13 cellular contexts compared by ENCODE assay signal in the genomic region with DNA sequence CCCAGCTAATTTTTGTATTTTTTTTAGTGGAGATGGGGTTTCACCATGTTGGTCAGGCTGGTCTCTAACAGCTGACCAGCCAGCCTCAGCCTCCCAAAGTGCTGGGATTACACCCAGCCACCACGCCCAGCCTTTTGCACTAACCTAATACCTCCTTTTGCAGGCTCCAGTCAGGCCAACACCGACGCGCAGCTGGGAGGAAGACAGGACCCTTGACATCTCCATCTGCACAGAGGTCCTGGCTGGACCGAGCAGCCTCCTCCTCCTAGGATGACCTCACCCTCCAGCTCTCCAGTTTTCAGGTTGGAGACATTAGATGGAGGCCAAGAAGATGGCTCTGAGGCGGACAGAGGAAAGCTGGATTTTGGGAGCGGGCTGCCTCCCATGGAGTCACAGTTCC. TPM values are rescaled to one million over a fixed set of nuclear protein-coding genes. Genes with fewer than 3 reads are reported as not detected.
DNase-seq lines count a peak whose midpoint lies in the region; ATAC-seq and TF ChIP-seq lines count a peak whose summit lies in the region.
"Had no signal": no experiment of that assay in that cellular context is flagged by ENCODE, and none has a peak within 500 bp of the region (broad histone marks: within the 10 kb centered on the region; RNA-seq: fewer than 3 reads in every experiment).

No MANE protein-coding gene starts in this region.

- H3K27me3 ChIP-seq in Peyer's patch (no peaks in the 10 kb centered on the region), esophagus muscularis mucosa (peaks cover 0 to 6% (median 0%) of the 10 kb centered on the region in 4 donors)
- H3K27me3 ChIP-seq: right atrium auricular region, SJSA1 had no signal

- H3K36me3 ChIP-seq in Peyer's patch, result no peaks in the 10 kb centered on the region
- H3K36me3 ChIP-seq in esophagus muscularis mucosa, result peaks cover 0 to 31% (median 6%) of the 10 kb centered on the region in 4 donors
- H3K36me3 ChIP-seq: right atrium auricular region, SJSA1 had no signal

- H3K27ac ChIP-seq in Peyer's patch (peak overlapping the region in 3 of 4 donors; percentile 79 to 89 (median 87)), esophagus muscularis mucosa (replicated peaks in 1 of 4) (peak overlapping the region; percentile 59 to 80 (median 78))

- H3K4me3 Mint-ChIP-seq in activated CD4-positive, alpha-beta T cell treated with anti-CD3 and anti-CD28 coated beads, Interleukin-2, amount 10 ng/mL, durations not matched to agents 24 days and 14 days, result peak overlapping the region; percentile 100
- H3K4me3 Mint-ChIP-seq in stimulated activated naive B cell treated with anti-CD40 and anti-IgM and Interleukin-4, amounts not matched to agents 10 μg/mL and 1 μg/mL and 100 μg/mL, for 72 hours, result peak overlapping the region; percentile 95 to 96
- H3K4me3 Mint-ChIP-seq: WTC11 had no signal

- DNase-seq in activated CD4-positive, alpha-beta T cell treated with anti-CD3 and anti-CD28 coated beads, Interleukin-2, amount 10 ng/mL, durations not matched to agents 24 days and 14 days, result no peak
- DNase-seq in activated CD4-positive, alpha-beta T cell treated with anti-CD3 and anti-CD28 coated beads, Interleukin-2, amount 50 U/mL, for 4 hours, result no peak
- DNase-seq in Peyer's patch, result no peak
- no peak for DNase-seq in esophagus muscularis mucosa (ENCODE audit: extremely low spot score)
- no peak for DNase-seq in stimulated activated naive B cell treated with anti-CD40 and anti-IgM and Interleukin-4, amounts not matched to agents 10 μg/mL and 1 μg/mL and 100 μg/mL, for 72 hours
- DNase-seq in NCI-H128 (lab: John Stamatoyannopoulos, UW; ENCODE audit: unreplicated experiment), result no peak
- DNase-seq: NCI-H2029 had no signal

- H3K4me3 ChIP-seq in Peyer's patch (no peak overlapping the region), esophagus muscularis mucosa (no peak overlapping the region)
- H3K4me3 ChIP-seq: right atrium auricular region, SJSA1 had no signal

- no peaks in the 10 kb centered on the region for H3K9me3 Mint-ChIP-seq in activated CD4-positive, alpha-beta T cell treated with anti-CD3 and anti-CD28 coated beads, Interleukin-2, amount 10 ng/mL, durations not matched to agents 24 days and 14 days
- no peaks in the 10 kb centered on the region for H3K9me3 Mint-ChIP-seq in stimulated activated naive B cell treated with anti-CD40 and anti-IgM and Interleukin-4, amounts not matched to agents 10 μg/mL and 1 μg/mL and 100 μg/mL, for 72 hours
- H3K9me3 Mint-ChIP-seq: WTC11 had no signal

- no peaks in the 10 kb centered on the region for H3K9me3 ChIP-seq in Peyer's patch
- H3K9me3 ChIP-seq in esophagus muscularis mucosa, result no peaks in the 10 kb centered on the region
- H3K9me3 ChIP-seq: right atrium auricular region, SJSA1 had no signal

- peak overlapping the region; percentile 100 for H3K27ac Mint-ChIP-seq in activated CD4-positive, alpha-beta T cell treated with anti-CD3 and anti-CD28 coated beads, Interleukin-2, amount 10 ng/mL, durations not matched to agents 24 days and 14 days
- H3K27ac Mint-ChIP-seq in stimulated activated naive B cell treated with anti-CD40 and anti-IgM and Interleukin-4, amounts not matched to agents 10 μg/mL and 1 μg/mL and 100 μg/mL, for 72 hours, result peak overlapping the region; percentile 99
- H3K27ac Mint-ChIP-seq: WTC11 had no signal

- H3K4me1 Mint-ChIP-seq in activated CD4-positive, alpha-beta T cell treated with anti-CD3 and anti-CD28 coated beads, Interleukin-2, amount 10 ng/mL, durations not matched to agents 24 days and 14 days, result peaks cover 46% of the 10 kb centered on the region
- peaks cover 31 to 54% of the 10 kb centered on the region in 2 donors for H3K4me1 Mint-ChIP-seq in stimulated activated naive B cell treated with anti-CD40 and anti-IgM and Interleukin-4, amounts not matched to agents 10 μg/mL and 1 μg/mL and 100 μg/mL, for 72 hours

- no peak for ATAC-seq in stimulated activated naive B cell treated with anti-CD40 and anti-IgM and Interleukin-4, amounts not matched to agents 10 μg/mL and 1 μg/mL and 100 μg/mL, for 72 hours (replicated peaks)
- ATAC-seq in GM18498 (IDR thresholded peaks at IDR 0.05; ENCODE audit: unreplicated experiment), result no peak
- no peak for ATAC-seq in HG03280 (IDR thresholded peaks at IDR 0.05; ENCODE audit: unreplicated experiment)
- ATAC-seq: WTC11 had no signal

- intact Hi-C loops in activated CD4-positive, alpha-beta T cell treated with anti-CD3 and anti-CD28 coated beads, Interleukin-2, amount 10 ng/mL, durations not matched to agents 24 days and 14 days (cut with micrococcal nuclease), result loop anchor here (10.0 kb wide), 2 partner anchors 53 to 203 kb away; partner anchors contain the start of genes NCOR1 and PIGL
- intact Hi-C loops in esophagus muscularis mucosa (cut with DNase I), result no loop called here

- H3K27me3 Mint-ChIP-seq in activated CD4-positive, alpha-beta T cell treated with anti-CD3 and anti-CD28 coated beads, Interleukin-2, amount 10 ng/mL, durations not matched to agents 24 days and 14 days, result no peaks in the 10 kb centered on the region
- no peaks in the 10 kb centered on the region for H3K27me3 Mint-ChIP-seq in stimulated activated naive B cell treated with anti-CD40 and anti-IgM and Interleukin-4, amounts not matched to agents 10 μg/mL and 1 μg/mL and 100 μg/mL, for 72 hours

- no peak for TF ChIP-seq EP300 in esophagus muscularis mucosa (IDR thresholded peaks at IDR 0.05)

- H3K36me3 Mint-ChIP-seq in activated CD4-positive, alpha-beta T cell treated with anti-CD3 and anti-CD28 coated beads, Interleukin-2, amount 10 ng/mL, durations not matched to agents 24 days and 14 days (ENCODE audit: low read depth), result peaks cover 32% of the 10 kb centered on the region
- H3K36me3 Mint-ChIP-seq in stimulated activated naive B cell treated with anti-CD40 and anti-IgM and Interleukin-4, amounts not matched to agents 10 μg/mL and 1 μg/mL and 100 μg/mL, for 72 hours, result peaks cover 40 to 60% of the 10 kb centered on the region in 2 donors
- H3K36me3 Mint-ChIP-seq: WTC11 had no signal

- no peak for TF ChIP-seq CTCF in Peyer's patch (IDR thresholded peaks at IDR 0.05)
- no peak for TF ChIP-seq CTCF in esophagus muscularis mucosa (IDR thresholded peaks at IDR 0.05)

- H3K4me1 ChIP-seq in Peyer's patch (peaks cover 0 to 41% (median 12%) of the 10 kb centered on the region in 4 donors), esophagus muscularis mucosa (peaks cover 13 to 50% (median 42%) of the 10 kb centered on the region in 4 donors)

- TF ChIP-seq POLR2A in Peyer's patch (IDR thresholded peaks at IDR 0.05) (no peak), esophagus muscularis mucosa (IDR thresholded peaks at IDR 0.05; ENCODE audit: low read depth) (no peak)

- 98% methylated on average over 5 of the region's 7 CpGs for WGBS in esophagus muscularis mucosa

RNA-seq across cellular contexts. Expression of gene TRPV2, which starts 2.0 kb away (rescaled TPM):
- total RNA-seq in activated CD4-positive, alpha-beta T cell treated with anti-CD3 and anti-CD28 coated beads, Interleukin-2, amount 10 ng/mL, durations not matched to agents 24 days and 14 days, result 29.6 and 38.7 TPM in 2 replicates
- 10 to 100 TPM in 2 of 4 donors, 1 to 10 TPM in 2; 3.9 to 19.0 (median 7.7) TPM for total RNA-seq in Peyer's patch
- total RNA-seq in esophagus muscularis mucosa, result 10 to 100 TPM; 11.3 to 19.1 (median 17.7) TPM
- total RNA-seq: A673 had no signal

RNA-seq across cellular contexts. Expression of gene UBB, which starts 36.5 kb away (rescaled TPM):
- 1,973 and 2,004 TPM in 2 replicates for total RNA-seq in activated CD4-positive, alpha-beta T cell treated with anti-CD3 and anti-CD28 coated beads, Interleukin-2, amount 10 ng/mL, durations not matched to agents 24 days and 14 days
- total RNA-seq in Peyer's patch, result 100 to 1,000 TPM; 574 to 927 (median 633) TPM
- 1,000 to 10,000 TPM in 2 of 4 donors, 100 to 1,000 TPM in 2; 713 to 1,130 (median 983) TPM for total RNA-seq in esophagus muscularis mucosa
